ENCODE assay signal across 16 cellular contexts in the genomic region with DNA sequence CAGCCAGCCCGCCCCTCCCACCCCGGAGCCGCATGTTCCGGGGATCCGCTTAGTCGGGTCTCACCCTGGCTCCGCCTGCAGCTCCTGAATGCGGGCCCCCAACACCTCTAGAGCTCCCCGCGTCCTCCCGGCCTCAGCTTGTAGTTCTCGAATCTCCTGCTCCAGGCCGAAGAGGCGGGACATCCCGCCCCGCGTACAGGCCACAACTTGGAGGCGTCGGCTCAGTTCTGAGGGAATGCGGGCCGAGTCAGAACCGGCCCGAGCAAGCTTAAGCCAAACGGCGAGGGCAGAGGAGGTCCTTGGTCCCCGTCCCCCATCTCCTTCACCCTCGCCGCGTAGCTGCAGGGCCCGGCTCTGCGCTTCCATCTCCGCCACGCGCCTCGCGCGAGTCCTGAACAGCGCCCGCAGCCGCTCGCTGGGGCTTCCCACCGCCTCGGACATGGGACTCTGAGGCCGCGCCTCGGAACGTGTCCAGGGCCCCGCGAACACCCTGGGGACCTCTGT. TPM values are rescaled to one million over a fixed set of nuclear protein-coding genes. Genes with fewer than 3 reads are reported as not detected.
DNase-seq lines count a peak whose midpoint lies in the region; ATAC-seq, FAIRE-seq and TF ChIP-seq lines count a peak whose summit lies in the region.
"Had no signal": no experiment of that assay in that cellular context is flagged by ENCODE, and none has a peak within 500 bp of the region (broad histone marks: within the 10 kb centered on the region; RNA-seq: fewer than 3 reads in every experiment).

No MANE protein-coding gene starts in this region.

- H4K20me1 ChIP-seq in K562 (replicated peaks; ENCODE audit: control insufficient read depth, insufficient read depth, low read length): no peaks in the 10 kb centered on the region; the same call in none of the 2 replicates

- H3K4me1 ChIP-seq in K562 (replicated peaks in 1 of 2; ENCODE audit: control insufficient read depth in 2 of 2, insufficient read depth in 2 of 2, low read length in 2 of 2) (peaks cover 0 to 17% of the 10 kb centered on the region in 2 experiments; a peak in 2 of 5 replicates), gastrocnemius medialis (peaks cover 0 to 23% of the 10 kb centered on the region in 2 donors), body of pancreas (no peaks in the 10 kb centered on the region)

- no peak overlapping the region for H3K9ac ChIP-seq in K562 (ENCODE audit: insufficient read depth in 1 of 2, low read depth in 2 of 2, low read length in 2 of 2)

- H3K9me3 ChIP-seq in CD4-positive, alpha-beta T cell (ENCODE audit: control insufficient read depth, low read length): no peaks in the 10 kb centered on the region
- no peaks in the 10 kb centered on the region for H3K9me3 ChIP-seq in K562 (replicated peaks; ENCODE audit: control insufficient read depth, insufficient read depth, low read depth, low read length)
- no peaks in the 10 kb centered on the region for H3K9me3 ChIP-seq in gastrocnemius medialis
- H3K9me3 ChIP-seq in body of pancreas: no peaks in the 10 kb centered on the region

- H3K27ac ChIP-seq in CD4-positive, alpha-beta T cell (ENCODE audit: low read depth, low read length): no peak overlapping the region
- no peak overlapping the region for H3K27ac ChIP-seq in K562 (ENCODE audit: extremely low read depth, low read depth, low read length)
- peak overlapping the region; percentile 12 to 79 (median 70) for H3K27ac ChIP-seq in gastrocnemius medialis
- H3K27ac ChIP-seq in caudate nucleus (ENCODE audit: low read depth, low read length): no peak overlapping the region
- H3K27ac ChIP-seq in body of pancreas: no peak overlapping the region

- no peak for TF ChIP-seq RAD21 in K562 (CRISPR knock-in tag; conservative IDR thresholded peaks at IDR 0.05 in 1 of 2, IDR thresholded peaks at IDR 0.05 in 1 of 2)

- no peak overlapping the region for H3K4me3 Mint-ChIP-seq in CD4-positive, alpha-beta T cell
- H3K4me3 Mint-ChIP-seq: B cell had no signal

- ATAC-seq in CD4-positive, alpha-beta T cell (ENCODE audit: poor library complexity): no peak
- ATAC-seq in K562 (no peak), gastrocnemius medialis (no peak), body of pancreas (no peak), HG03571 (IDR thresholded peaks at IDR 0.05; ENCODE audit: unreplicated experiment) (no peak)

- H3K36me3 ChIP-seq in K562 (ENCODE audit: control insufficient read depth, insufficient read depth, low read length) (peaks cover 67% of the 10 kb centered on the region; the same call in 2 of the 3 replicates), gastrocnemius medialis (peaks cover 3 to 51% of the 10 kb centered on the region in 2 donors), body of pancreas (replicated peaks in 1 of 2; ENCODE audit: insufficient read depth in 1 of 2, low read depth in 2 of 2) (peaks cover 3 to 8% of the 10 kb centered on the region in 2 donors)

- no peaks in the 10 kb centered on the region for H3K9me3 Mint-ChIP-seq in CD4-positive, alpha-beta T cell

- no peaks in the 10 kb centered on the region for H3K79me2 ChIP-seq in K562 (ENCODE audit: control insufficient read depth, insufficient read depth, low read length)

- intact Hi-C loops in CD4-positive, alpha-beta T cell (cut with DNase I, micrococcal nuclease): no loop called here
- intact Hi-C loops in K562 (cut with micrococcal nuclease) (no loop called here), gastrocnemius medialis (cut with DNase I; ENCODE audit: low total_unique reads) (no loop called here), body of pancreas (cut with DNase I) (no loop called here)

- TF ChIP-seq POLR2A in K562 (conservative IDR thresholded peaks at IDR 0.05) (no peak; the same call in 1 of the 2 replicates), gastrocnemius medialis (IDR thresholded peaks at IDR 0.05) (no peak), body of pancreas (IDR thresholded peaks at IDR 0.05) (no peak)

- no TSS peak for BruUV-seq in K562 (replicated peaks; lab: Mats Ljungman, UMichigan)

- no peak overlapping the region for H3K4me2 ChIP-seq in K562 (ENCODE audit: insufficient read depth, low read length)

- TF ChIP-seq CTCF in CD4-positive, alpha-beta T cell (IDR thresholded peaks at IDR 0.05): no peak
- no peak for TF ChIP-seq CTCF in K562 (IDR thresholded peaks at IDR 0.05 in 2 of 3, conservative IDR thresholded peaks at IDR 0.05 in 1 of 3; ENCODE audit: insufficient read depth in 2 of 3, low read depth in 1 of 3, low read length in 3 of 3)
- TF ChIP-seq CTCF in gastrocnemius medialis (IDR thresholded peaks at IDR 0.05 in 4 of 5, conservative IDR thresholded peaks at IDR 0.05 in 1 of 5): no peak
- no peak for TF ChIP-seq CTCF in body of pancreas (IDR thresholded peaks at IDR 0.05)

- DNase-seq in CD4-positive, alpha-beta T cell: no peak
- peak in 1 of 4 experiments; percentile 16 for DNase-seq in K562 (ENCODE audit: extremely low read depth in 1 of 4, low spot score in 3 of 4)
- peak; percentile 22 for DNase-seq in iPS-NIHi11 (ENCODE audit: low spot score)
- no peak for DNase-seq in gastrocnemius medialis
- no peak for DNase-seq in GOT3 (lab: John Stamatoyannopoulos, UW)
- DNase-seq in caudate nucleus (lab: John Stamatoyannopoulos, UW): no peak
- no peak for DNase-seq in body of pancreas
- DNase-seq: activated CD4-positive, CD25-positive, alpha-beta regulatory T cell; anterior cingulate cortex; DND-41; effector memory CD4-positive, alpha-beta T cell; Kasumi-1; NCI-H2081 treated with DMSO at 0.1 percent for 48 hours; stimulated activated CD8-positive, alpha-beta memory T cell treated with anti-CD3 and anti-CD28 coated beads, Interleukin-4, amount 100 ng/mL, for 48 hours had no signal

- H3K27me3 Mint-ChIP-seq in CD4-positive, alpha-beta T cell: no peaks in the 10 kb centered on the region
- H3K27me3 Mint-ChIP-seq: B cell had no signal

- no peak for FAIRE-seq in K562 (lab: Jason Lieb, UNC)

- no peak for TF ChIP-seq EP300 in K562 (IDR thresholded peaks at IDR 0.05; ENCODE audit: low read length)

- no peaks in the 10 kb centered on the region for H3K27me3 ChIP-seq in CD4-positive, alpha-beta T cell (ENCODE audit: control insufficient read depth, insufficient read depth, low read length)
- H3K27me3 ChIP-seq in K562 (ENCODE audit: control insufficient read depth in 2 of 2, insufficient read depth in 2 of 2, low read length in 2 of 2) (no peaks in the 10 kb centered on the region), gastrocnemius medialis (no peaks in the 10 kb centered on the region), body of pancreas (no peaks in the 10 kb centered on the region)

- CTCF ChIA-PET in CD4-positive, alpha-beta T cell (lab: Charles Lee): no interaction called here
- CTCF ChIA-PET in K562 (lab: Yijun Ruan, JAX; ENCODE audit: low intra/inter-chr PET ratio): no interaction called here

- no peaks in the 10 kb centered on the region for H3K9me1 ChIP-seq in K562 (ENCODE audit: control insufficient read depth, insufficient read depth, low read length)

- in situ Hi-C loops in K562 (cut with MboI): no loop called here
- in situ Hi-C loops in gastrocnemius medialis (cut with MboI; ENCODE audit: low sequenced_read_pairs in 4 of 4): no loop called here

- WGBS in K562 (ENCODE audit: insufficient coverage, low coverage, missing lambda C conversion rate): 94% methylated on average over 34 of the region's 49 CpGs
- 84 to 92% methylated on average over 34 to 38 of the region's 49 CpGs for WGBS in body of pancreas, 2 donors

- H3K27ac Mint-ChIP-seq in CD4-positive, alpha-beta T cell: peak overlapping the region; percentile 44
- H3K27ac Mint-ChIP-seq: B cell had no signal

- H2AFZ ChIP-seq in K562 (ENCODE audit: low read depth, low read length): no peak overlapping the region

- H3K36me3 Mint-ChIP-seq in CD4-positive, alpha-beta T cell (ENCODE audit: low read depth): peaks cover 64% of the 10 kb centered on the region

- POLR2A ChIA-PET in CD4-positive, alpha-beta T cell (lab: Charles Lee): interaction anchor here (1.2 kb wide), 1 partner anchor 101 kb away, joined by 5 read pairs; the partner anchor contains the start of gene PRDX1
- POLR2A ChIA-PET in K562 (lab: Yijun Ruan, JAX): interaction anchor here (0.6 to 1.3 kb wide), 5 partner anchors 14 to 111 kb away, joined by 3 to 4 read pairs (median 3); partner anchors contain the start of gene PRDX1

- H3K4me3 ChIP-seq in K562 (no peak overlapping the region), gastrocnemius medialis (peak overlapping the region; percentile 25 to 33 (median 28)), body of pancreas (no peak overlapping the region)

- H3K4me1 Mint-ChIP-seq in CD4-positive, alpha-beta T cell (ENCODE audit: low read depth): peaks cover 12% of the 10 kb centered on the region

RNA-seq across cellular contexts. Expression of gene CCDC17, which starts 0.9 kb away (rescaled TPM):
- 1 to 10 TPM; 2.1 to 2.3 TPM for total RNA-seq in CD4-positive, alpha-beta T cell
- total RNA-seq in K562 (2011; cell fraction: chromatin; rRNA removed; ENCODE audit: low replicate concordance): 10.6 and 21.6 TPM in 2 replicates
- 10.8 and 12.8 TPM in 2 replicates for total RNA-seq in K562 (2011; cell fraction: nucleolus; rRNA removed)
- total RNA-seq in K562 (2011; cell fraction: nucleoplasm; rRNA removed): 9.5 and 12.6 TPM in 2 replicates
- 0.82 and 2.1 TPM in 2 replicates for total RNA-seq in K562 (2014; rRNA removed)
- 0.62 and 0.73 TPM in 2 replicates for total RNA-seq in K562 (2014; rRNA removed; fragmentation: Illumina TruSeq; extraction: Trizol)
- total RNA-seq in K562 (2015; rRNA removed; fragmentation: Illumina TruSeq; extraction: Trizol): 1.1 and 1.3 TPM in 2 replicates
- total RNA-seq in K562 (2021): 2.0 and 2.4 TPM in 2 replicates
- polyA plus RNA-seq in K562 (2011; rRNA removed): 0.85 and 1.4 TPM in 2 replicates
- polyA plus RNA-seq in K562 (2011; cell fraction: cytosol; rRNA removed): 0.78 and 0.98 TPM in 2 replicates
- polyA plus RNA-seq in K562 (2011; cell fraction: nucleus; rRNA removed): 9.2 and 13.3 TPM in 2 replicates
- polyA plus RNA-seq in K562 (2012): 0.56 and 1.4 TPM in 2 replicates
- 0.51 and 0.54 TPM in 2 replicates for polyA plus RNA-seq in K562 (2014; fragmentation: Illumina TruSeq; extraction: Trizol)
- polyA plus RNA-seq in K562 (2014; fragmentation: Nextera tagmentation; extraction: Ambion mirVana): under 1 TPM; 0.20 TPM
- polyA plus RNA-seq in K562 (2014; rRNA removed): 1.4 and 1.6 TPM in 2 replicates
- 1.3 and 1.7 TPM in 2 replicates for polyA minus RNA-seq in K562 (2011; rRNA and poly(A)+ RNA removed)
- 0.76 and 0.91 TPM in 2 replicates for polyA minus RNA-seq in K562 (2011; cell fraction: cytosol; rRNA and poly(A)+ RNA removed)
- 3.5 and 3.7 TPM in 2 replicates for polyA minus RNA-seq in K562 (2011; cell fraction: nucleus; rRNA and poly(A)+ RNA removed)
- 1 to 10 TPM in 2 of 4 donors, under 1 TPM in 2; 0.12 to 6.9 (median 0.60) TPM for total RNA-seq in gastrocnemius medialis
- 1 to 10 TPM; 3.6 to 7.3 TPM for total RNA-seq in body of pancreas

RNA-seq across cellular contexts. Expression of gene NASP, which starts 39.1 kb away (rescaled TPM):
- total RNA-seq in CD4-positive, alpha-beta T cell: 100 to 1,000 TPM; 110 to 112 TPM
- total RNA-seq in K562 (2011; cell fraction: chromatin; rRNA removed; ENCODE audit: low replicate concordance): 238 and 493 TPM in 2 replicates
- total RNA-seq in K562 (2011; cell fraction: nucleolus; rRNA removed): 142 and 174 TPM in 2 replicates
- 284 and 450 TPM in 2 replicates for total RNA-seq in K562 (2011; cell fraction: nucleoplasm; rRNA removed)
- 348 and 419 TPM in 2 replicates for total RNA-seq in K562 (2014; rRNA removed)
- 452 and 498 TPM in 2 replicates for total RNA-seq in K562 (2014; rRNA removed; fragmentation: Illumina TruSeq; extraction: Trizol)
- total RNA-seq in K562 (2015; rRNA removed; fragmentation: Illumina TruSeq; extraction: Trizol): 479 and 526 TPM in 2 replicates
- total RNA-seq in K562 (2021): 297 and 341 TPM in 2 replicates
- polyA plus RNA-seq in K562 (2011; rRNA removed): 279 and 361 TPM in 2 replicates
- polyA plus RNA-seq in K562 (2011; cell fraction: cytosol; rRNA removed): 164 and 221 TPM in 2 replicates
- 319 and 321 TPM in 2 replicates for polyA plus RNA-seq in K562 (2011; cell fraction: nucleus; rRNA removed)
- polyA plus RNA-seq in K562 (2012): 265 and 362 TPM in 2 replicates
- polyA plus RNA-seq in K562 (2014; fragmentation: Illumina TruSeq; extraction: Trizol): 471 and 546 TPM in 2 replicates
- polyA plus RNA-seq in K562 (2014; fragmentation: Nextera tagmentation; extraction: Ambion mirVana): 100 to 1,000 TPM; 199 to 369 TPM
- polyA plus RNA-seq in K562 (2014; rRNA removed): 496 and 578 TPM in 2 replicates
- 269 and 276 TPM in 2 replicates for polyA minus RNA-seq in K562 (2011; rRNA and poly(A)+ RNA removed)
- 152 and 212 TPM in 2 replicates for polyA minus RNA-seq in K562 (2011; cell fraction: cytosol; rRNA and poly(A)+ RNA removed)
- 132 and 189 TPM in 2 replicates for polyA minus RNA-seq in K562 (2011; cell fraction: nucleus; rRNA and poly(A)+ RNA removed)
- total RNA-seq in gastrocnemius medialis: 10 to 100 TPM; 25.5 to 32.7 (median 27.3) TPM
- 10 to 100 TPM; 31.0 to 39.2 TPM for total RNA-seq in body of pancreas

Comparison
In these comparisons a context has a peak if more than half of its experiments do, and no peak if none do; other contexts are left out.
1. H3K27ac ChIP-seq: peak in gastrocnemius medialis (4 of 4); none in CD4-positive, alpha-beta T cell (single experiment), K562 (single experiment), caudate nucleus (single experiment) and body of pancreas (0 of 4).
2. H3K4me3 ChIP-seq: peak in gastrocnemius medialis (4 of 4); none in K562 (single experiment) and body of pancreas (0 of 2).